9 cellular contexts compared by ENCODE assay signal in the genomic region with DNA sequence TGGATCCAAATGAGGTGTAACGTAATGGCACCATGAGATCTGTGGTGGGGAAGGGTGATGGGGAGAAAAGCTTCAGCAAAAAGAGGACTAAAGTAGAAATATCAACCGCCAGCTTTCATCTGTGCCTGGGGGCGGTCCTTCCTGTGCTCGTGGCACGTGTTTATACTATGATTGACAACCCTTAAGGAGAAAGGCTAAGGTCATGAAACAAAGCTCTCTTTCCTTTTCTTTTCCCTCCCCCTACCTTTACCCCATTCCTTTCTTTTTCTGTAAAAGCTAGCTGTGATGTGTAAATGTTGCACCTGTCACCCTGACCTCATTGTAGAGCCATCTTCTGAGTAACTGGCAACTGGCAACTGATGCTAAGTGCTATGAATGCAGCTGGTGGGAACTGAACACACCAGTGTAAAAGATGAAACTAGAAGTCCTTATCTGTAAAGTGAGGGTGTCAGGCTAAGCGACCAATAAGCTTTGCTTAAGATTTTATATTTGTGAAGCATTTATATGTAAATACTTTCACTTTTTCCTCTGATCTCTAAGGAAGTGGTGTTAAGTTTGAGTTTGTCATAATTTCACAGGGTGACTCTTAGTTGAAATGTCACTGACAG.
DNase-seq lines count a peak whose midpoint lies in the region; ATAC-seq and TF ChIP-seq lines count a peak whose summit lies in the region.
"Had no signal": no experiment of that assay in that cellular context is flagged by ENCODE, and none has a peak within 500 bp of the region (broad histone marks: within the 10 kb centered on the region; RNA-seq: fewer than 3 reads in every experiment).

No MANE protein-coding gene starts in this region.

- peaks cover 0 to 5% (median 0%) of the 10 kb centered on the region in 4 donors for H3K4me1 ChIP-seq in Peyer's patch

- TF ChIP-seq CTCF in Peyer's patch (IDR thresholded peaks at IDR 0.05), result no peak

- TF ChIP-seq POLR2A in Peyer's patch (IDR thresholded peaks at IDR 0.05), result no peak

- no peaks in the 10 kb centered on the region for H3K27me3 ChIP-seq in Peyer's patch

- H3K4me1 Mint-ChIP-seq in activated naive CD8-positive, alpha-beta T cell treated with anti-CD3 and anti-CD28 coated beads for 36 hours, result peaks cover 35% of the 10 kb centered on the region

- ATAC-seq in GM18858 (IDR thresholded peaks at IDR 0.05; ENCODE audit: unreplicated experiment) (peak; percentile 46), HG02885 (IDR thresholded peaks at IDR 0.05; ENCODE audit: poor library complexity, unreplicated experiment) (peak; percentile 52)

- H3K4me3 ChIP-seq in Peyer's patch, result peak overlapping the region in 3 of 4 donors; percentile 35 to 48 (median 42)

- peak overlapping the region; percentile 99 for H3K27ac Mint-ChIP-seq in activated naive CD8-positive, alpha-beta T cell treated with anti-CD3 and anti-CD28 coated beads for 36 hours

- H3K9me3 ChIP-seq in Peyer's patch, result no peaks in the 10 kb centered on the region

- H3K27me3 Mint-ChIP-seq in activated naive CD8-positive, alpha-beta T cell treated with anti-CD3 and anti-CD28 coated beads for 36 hours, result no peaks in the 10 kb centered on the region

- peak overlapping the region; percentile 92 for H3K4me3 Mint-ChIP-seq in activated naive CD8-positive, alpha-beta T cell treated with anti-CD3 and anti-CD28 coated beads for 36 hours

- H3K27ac ChIP-seq in Peyer's patch, result peak overlapping the region; percentile 74 to 83 (median 78)
- H3K27ac ChIP-seq: KMS-11 had no signal

- H3K36me3 ChIP-seq in Peyer's patch, result no peaks in the 10 kb centered on the region

- peaks cover 11% of the 10 kb centered on the region for H3K9me3 Mint-ChIP-seq in activated naive CD8-positive, alpha-beta T cell treated with anti-CD3 and anti-CD28 coated beads for 36 hours

- DNase-seq in Peyer's patch (peak in 2 of 3 donors; percentile 73 to 74), NCI-H748 treated with DMSO at 0.1 percent for 48 hours (lab: John Stamatoyannopoulos, UW) (no peak), iPS-NIHi7 (ENCODE audit: extremely low spot score) (no peak), C1 segment of cervical spinal cord (lab: John Stamatoyannopoulos, UW) (no peak)
- DNase-seq in activated naive CD8-positive, alpha-beta T cell treated with anti-CD3 and anti-CD28 coated beads for 36 hours, result peak; percentile 50
- DNase-seq in stimulated activated CD4-positive, alpha-beta T cell treated with anti-CD3 and anti-CD28 coated beads, Interleukin-15, amount 100 ng/mL, for 24 hours, result peak; percentile 68

- H3K36me3 Mint-ChIP-seq in activated naive CD8-positive, alpha-beta T cell treated with anti-CD3 and anti-CD28 coated beads for 36 hours, result peaks cover 7% of the 10 kb centered on the region

Comparison
In these comparisons a context has a peak if more than half of its experiments do, and no peak if none do; other contexts are left out.
1. DNase-seq: peak in Peyer's patch (2 of 3), activated naive CD8-positive, alpha-beta T cell treated with anti-CD3 and anti-CD28 coated beads for 36 hours (single experiment) and stimulated activated CD4-positive, alpha-beta T cell treated with anti-CD3 and anti-CD28 coated beads, Interleukin-15, amount 100 ng/mL, for 24 hours (single experiment); none in NCI-H748 treated with DMSO at 0.1 percent for 48 hours (single experiment), iPS-NIHi7 (single experiment) and C1 segment of cervical spinal cord (0 of 14).